ENCODE assay signal across 16 cellular contexts in genomic region chr3:5390221-5390620, GRCh38.
DNase-seq lines count a peak whose midpoint lies in the region; ATAC-seq and TF ChIP-seq lines count a peak whose summit lies in the region.
"Had no signal": no experiment of that assay in that cellular context is flagged by ENCODE, and none has a peak within 500 bp of the region (broad histone marks: within the 10 kb centered on the region; RNA-seq: fewer than 3 reads in every experiment).

No MANE protein-coding gene starts in this region.

- peak overlapping the region; percentile 15 for H3K27ac Mint-ChIP-seq in memory B cell
- no peak overlapping the region for H3K27ac Mint-ChIP-seq in activated CD8-positive, alpha-beta T cell treated with anti-CD3 and anti-CD28 coated beads, Interleukin-2, amount 10 ng/mL, durations not matched to agents 7 days and 5 days
- no peak overlapping the region for H3K27ac Mint-ChIP-seq in endodermal cell
- H3K27ac Mint-ChIP-seq: activated naive CD4-positive, alpha-beta T cell treated with anti-CD3 and anti-CD28 coated beads, Interleukin-2, amount 10 ng/mL, durations not matched to agents 7 days and 5 days; immature natural killer cell; mesothelial cell of epicardium; T-cell had no signal

- H3K9ac ChIP-seq in endodermal cell (ENCODE audit: extremely low read depth, low read length, poor library complexity, severe bottlenecking), result no peak overlapping the region

- peak in 1 of 2 donors; percentile 13 for DNase-seq in memory B cell (ENCODE audit: low spot score in 2 of 2)
- DNase-seq in activated CD8-positive, alpha-beta T cell treated with anti-CD3 and anti-CD28 coated beads, Interleukin-2, amount 10 ng/mL, durations not matched to agents 7 days and 5 days, result no peak
- no peak for DNase-seq in endodermal cell
- no peak for DNase-seq in upper lobe of left lung
- DNase-seq in BE2C, result no peak
- DNase-seq: activated naive CD4-positive, alpha-beta T cell treated with anti-CD3 and anti-CD28 coated beads, Interleukin-2, amount 10 ng/mL, durations not matched to agents 7 days and 5 days; immature natural killer cell; NCI-H446 treated with DMSO at 0.1 percent for 48 hours; nucleus accumbens; stomach; T-cell had no signal

- CTCF ChIA-PET in activated CD8-positive, alpha-beta T cell treated with anti-CD3 and anti-CD28 coated beads, Interleukin-2, amount 10 ng/mL, durations not matched to agents 7 days and 5 days (lab: Charles Lee), result no interaction called here

- H3K27ac ChIP-seq in endodermal cell (ENCODE audit: low read depth, low read length) (no peak overlapping the region), upper lobe of left lung (no peak overlapping the region)
- H3K27ac ChIP-seq: stomach had no signal

- H3K36me3 Mint-ChIP-seq in memory B cell (no peaks in the 10 kb centered on the region), endodermal cell (ENCODE audit: low read depth) (no peaks in the 10 kb centered on the region)
- no peaks in the 10 kb centered on the region for H3K36me3 Mint-ChIP-seq in activated CD8-positive, alpha-beta T cell treated with anti-CD3 and anti-CD28 coated beads, Interleukin-2, amount 10 ng/mL, durations not matched to agents 7 days and 5 days (ENCODE audit: low read depth)
- H3K36me3 Mint-ChIP-seq: activated naive CD4-positive, alpha-beta T cell treated with anti-CD3 and anti-CD28 coated beads, Interleukin-2, amount 10 ng/mL, durations not matched to agents 7 days and 5 days; immature natural killer cell; mesothelial cell of epicardium; T-cell had no signal

- H3K4me3 ChIP-seq in endodermal cell (ENCODE audit: low read length), result no peak overlapping the region
- H3K4me3 ChIP-seq in upper lobe of left lung, result no peak overlapping the region
- H3K4me3 ChIP-seq in BE2C (ENCODE audit: low read depth, low read length), result no peak overlapping the region
- H3K4me3 ChIP-seq: smooth muscle cell, stomach had no signal

- H3K4me3 Mint-ChIP-seq in memory B cell (peak overlapping the region; percentile 78), endodermal cell (no peak overlapping the region)
- no peak overlapping the region for H3K4me3 Mint-ChIP-seq in activated CD8-positive, alpha-beta T cell treated with anti-CD3 and anti-CD28 coated beads, Interleukin-2, amount 10 ng/mL, durations not matched to agents 7 days and 5 days
- H3K4me3 Mint-ChIP-seq: activated naive CD4-positive, alpha-beta T cell treated with anti-CD3 and anti-CD28 coated beads, Interleukin-2, amount 10 ng/mL, durations not matched to agents 7 days and 5 days; immature natural killer cell; mesothelial cell of epicardium; T-cell had no signal

- ATAC-seq in GM18909 (IDR thresholded peaks at IDR 0.05; ENCODE audit: poor library complexity, unreplicated experiment) (peak; percentile 54), GM21825 (IDR thresholded peaks at IDR 0.05; ENCODE audit: unreplicated experiment) (peak; percentile 60), HG03378 (IDR thresholded peaks at IDR 0.05; ENCODE audit: unreplicated experiment) (peak; percentile 50), memory B cell (ENCODE audit: low read depth) (peak; percentile 84), upper lobe of left lung (ENCODE audit: low FRiP score in 2 of 2) (no peak)
- ATAC-seq in activated CD8-positive, alpha-beta T cell treated with anti-CD3 and anti-CD28 coated beads, Interleukin-2, amount 10 ng/mL, durations not matched to agents 7 days and 5 days, result no peak
- ATAC-seq: T-cell had no signal

- 80 to 100% methylated on average over 2 to 5 of the region's 5 CpGs for WGBS in endodermal cell (ENCODE audit: insufficient coverage in 1 of 2, insufficient read length in 1 of 2), 2 experiments
- 41 to 45% methylated on average over 5 of the region's 5 CpGs for WGBS in upper lobe of left lung, 2 donors

- H3K36me3 ChIP-seq in endodermal cell (ENCODE audit: control insufficient read depth, insufficient read depth, low read length) (no peaks in the 10 kb centered on the region), upper lobe of left lung (no peaks in the 10 kb centered on the region), BE2C (no peaks in the 10 kb centered on the region)
- H3K36me3 ChIP-seq: stomach had no signal

- TF ChIP-seq CTCF in endodermal cell (conservative IDR thresholded peaks at IDR 0.05) (no peak), upper lobe of left lung (IDR thresholded peaks at IDR 0.05) (no peak), BE2C (IDR thresholded peaks at IDR 0.05; ENCODE audit: low read depth, low read length) (no peak)

- H3K9me3 ChIP-seq in endodermal cell (ENCODE audit: control insufficient read depth, low read length), result no peaks in the 10 kb centered on the region
- H3K9me3 ChIP-seq in upper lobe of left lung, result no peaks in the 10 kb centered on the region
- H3K9me3 ChIP-seq in BE2C, result no peaks in the 10 kb centered on the region
- H3K9me3 ChIP-seq: stomach had no signal

- H3K4me1 ChIP-seq in endodermal cell (ENCODE audit: control insufficient read depth, insufficient read depth, low read length), result no peaks in the 10 kb centered on the region
- H3K4me1 ChIP-seq in upper lobe of left lung, result no peaks in the 10 kb centered on the region
- H3K4me1 ChIP-seq in BE2C, result no peaks in the 10 kb centered on the region
- H3K4me1 ChIP-seq: stomach had no signal

- H3K27me3 Mint-ChIP-seq in memory B cell, result peaks cover 3% of the 10 kb centered on the region
- no peaks in the 10 kb centered on the region for H3K27me3 Mint-ChIP-seq in activated CD8-positive, alpha-beta T cell treated with anti-CD3 and anti-CD28 coated beads, Interleukin-2, amount 10 ng/mL, durations not matched to agents 7 days and 5 days (ENCODE audit: low read depth)
- peaks cover 6% of the 10 kb centered on the region for H3K27me3 Mint-ChIP-seq in endodermal cell (ENCODE audit: insufficient read depth)
- H3K27me3 Mint-ChIP-seq: activated naive CD4-positive, alpha-beta T cell treated with anti-CD3 and anti-CD28 coated beads, Interleukin-2, amount 10 ng/mL, durations not matched to agents 7 days and 5 days had no signal

- POLR2A ChIA-PET in activated CD8-positive, alpha-beta T cell treated with anti-CD3 and anti-CD28 coated beads, Interleukin-2, amount 10 ng/mL, durations not matched to agents 7 days and 5 days (lab: Charles Lee), result no interaction called here

- TF ChIP-seq EP300 in upper lobe of left lung (IDR thresholded peaks at IDR 0.05), result no peak

- peaks cover 35% of the 10 kb centered on the region for H3K4me1 Mint-ChIP-seq in memory B cell
- H3K4me1 Mint-ChIP-seq in activated CD8-positive, alpha-beta T cell treated with anti-CD3 and anti-CD28 coated beads, Interleukin-2, amount 10 ng/mL, durations not matched to agents 7 days and 5 days (ENCODE audit: low read depth), result no peaks in the 10 kb centered on the region
- peaks cover 5% of the 10 kb centered on the region for H3K4me1 Mint-ChIP-seq in endodermal cell
- H3K4me1 Mint-ChIP-seq: activated naive CD4-positive, alpha-beta T cell treated with anti-CD3 and anti-CD28 coated beads, Interleukin-2, amount 10 ng/mL, durations not matched to agents 7 days and 5 days had no signal

- TF ChIP-seq POLR2A in upper lobe of left lung (IDR thresholded peaks at IDR 0.05), result no peak

- H3K9me3 Mint-ChIP-seq in memory B cell, result no peaks in the 10 kb centered on the region
- H3K9me3 Mint-ChIP-seq in activated CD8-positive, alpha-beta T cell treated with anti-CD3 and anti-CD28 coated beads, Interleukin-2, amount 10 ng/mL, durations not matched to agents 7 days and 5 days (ENCODE audit: insufficient read depth), result no peaks in the 10 kb centered on the region
- H3K9me3 Mint-ChIP-seq in endodermal cell, result no peaks in the 10 kb centered on the region
- H3K9me3 Mint-ChIP-seq: activated naive CD4-positive, alpha-beta T cell treated with anti-CD3 and anti-CD28 coated beads, Interleukin-2, amount 10 ng/mL, durations not matched to agents 7 days and 5 days; mesothelial cell of epicardium; T-cell had no signal

- H3K27me3 ChIP-seq in endodermal cell (ENCODE audit: control insufficient read depth, insufficient read depth, low read length, poor library complexity, severe bottlenecking) (no peaks in the 10 kb centered on the region), upper lobe of left lung (no peaks in the 10 kb centered on the region), BE2C (no peaks in the 10 kb centered on the region)
- H3K27me3 ChIP-seq: stomach had no signal

Comparison
In these comparisons a context has a peak if more than half of its experiments do, and no peak if none do; other contexts are left out.
1. ATAC-seq: peak in GM18909 (single experiment), GM21825 (single experiment), HG03378 (single experiment) and memory B cell (single experiment); none in activated CD8-positive, alpha-beta T cell treated with anti-CD3 and anti-CD28 coated beads, Interleukin-2, amount 10 ng/mL, durations not matched to agents 7 days and 5 days (single experiment) and upper lobe of left lung (0 of 2).